Comparison of ENCODE assay signal across 9 cellular contexts in genomic region chr17:2084129-2084765, GRCh38. TPM values are rescaled to one million over a fixed set of nuclear protein-coding genes. Genes with fewer than 3 reads are reported as not detected.
A peak's percentile ranks its signal among the peaks of the same experiment; 100 is the strongest.
DNase-seq lines count a peak whose midpoint lies in the region; ATAC-seq and TF ChIP-seq lines count a peak whose summit lies in the region.
"Had no signal": no experiment of that assay in that cellular context is flagged by ENCODE, and none has a peak within 500 bp of the region (broad histone marks: within the 10 kb centered on the region; RNA-seq: fewer than 3 reads in every experiment).

No MANE protein-coding gene starts in this region.

- ATAC-seq in HG03457 (IDR thresholded peaks at IDR 0.05; ENCODE audit: unreplicated experiment) (no peak), HG02973 (IDR thresholded peaks at IDR 0.05; ENCODE audit: unreplicated experiment) (no peak)
- no peak for ATAC-seq in activated CD4-positive, CD25-positive, alpha-beta regulatory T cell treated with anti-CD3 and anti-CD28 coated beads, Interleukin-2, amount 50 U/mL, for 24 hours

- H3K4me3 ChIP-seq in HEK293 (ENCODE audit: low read depth, low read length) (no peak overlapping the region), brain microvascular endothelial cell (ENCODE audit: low read depth, low read length) (no peak overlapping the region), testis (no peak overlapping the region), MM.1S (ENCODE audit: low read length) (no peak overlapping the region)

- POLR2A ChIA-PET in HEK293 (lab: Yijun Ruan, JAX): no interaction called here

- H3K9ac ChIP-seq in MM.1S (ENCODE audit: low read length): no peak overlapping the region

- H3K27ac ChIP-seq in HEK293 (ENCODE audit: extremely low read depth, low read depth, low read length) (no peak overlapping the region), brain microvascular endothelial cell (peak overlapping the region; percentile 80), layer of hippocampus (ENCODE audit: low read depth, low read length) (peak overlapping the region; percentile 49), testis (peak overlapping the region; percentile 35 to 82), MM.1S (ENCODE audit: low read length) (no peak overlapping the region)

- DNase-seq in brain microvascular endothelial cell (peak; percentile 54), testis (peak; percentile 46), MM.1S (no peak)
- DNase-seq: NCI-H748 treated with DMSO at 0.1 percent for 48 hours had no signal

- H3K9me3 ChIP-seq in HEK293 (ENCODE audit: control insufficient read depth, insufficient read depth, low read depth, low read length) (no peaks in the 10 kb centered on the region), testis (no peaks in the 10 kb centered on the region), MM.1S (replicated peaks; ENCODE audit: insufficient read depth, low read length) (no peaks in the 10 kb centered on the region)

- no peaks in the 10 kb centered on the region for H3K9me2 ChIP-seq in MM.1S (replicated peaks; ENCODE audit: insufficient read depth, low read length)

- intact Hi-C loops in testis (cut with DNase I; ENCODE audit: low total_unique reads): no loop called here

- no peak for TF ChIP-seq POLR2A in testis (IDR thresholded peaks at IDR 0.05)

- H3K27me3 ChIP-seq in brain microvascular endothelial cell (replicated peaks) (no peaks in the 10 kb centered on the region), layer of hippocampus (ENCODE audit: control insufficient read depth, insufficient read depth, low read length) (no peaks in the 10 kb centered on the region), testis (no peaks in the 10 kb centered on the region), MM.1S (replicated peaks; ENCODE audit: insufficient read depth, low read length) (no peaks in the 10 kb centered on the region)

- peaks cover 8% of the 10 kb centered on the region for H3F3A ChIP-seq in MM.1S (ENCODE audit: insufficient read depth, low read length)

- H3K4me1 ChIP-seq in HEK293 (ENCODE audit: control insufficient read depth, insufficient read depth, low read length): no peaks in the 10 kb centered on the region
- H3K4me1 ChIP-seq in testis: peaks cover 70% of the 10 kb centered on the region
- peaks cover 20% of the 10 kb centered on the region for H3K4me1 ChIP-seq in MM.1S (ENCODE audit: low read length)

- H2AFZ ChIP-seq in MM.1S (ENCODE audit: low read length): no peak overlapping the region

- WGBS in testis, 2 donors: 46 to 73% methylated on average over 6 to 8 of the region's 8 CpGs

- H3K36me3 ChIP-seq in HEK293 (ENCODE audit: control insufficient read depth in 2 of 2, insufficient read depth in 1 of 2, low read length in 2 of 2) (peaks cover 0 to 53% of the 10 kb centered on the region in 2 experiments; a peak in 2 of 3 replicates), brain microvascular endothelial cell (replicated peaks) (peaks cover 16% of the 10 kb centered on the region), testis (ENCODE audit: low read depth, missing control alignments) (no peaks in the 10 kb centered on the region), MM.1S (replicated peaks; ENCODE audit: insufficient read depth, low read length) (no peaks in the 10 kb centered on the region)

- H4K20me1 ChIP-seq in MM.1S (ENCODE audit: insufficient read depth, low read length): no peaks in the 10 kb centered on the region

- in situ Hi-C loops in brain microvascular endothelial cell (cut with HindIII; ENCODE audit: low pct_ligation_motif_present, low sequenced_read_pairs): loop anchor here (10.0 kb wide), 1 partner anchor 91 kb away; no protein-coding TSS in a partner anchor

- CTCF ChIA-PET in HEK293 (lab: Yijun Ruan, JAX): interaction anchor here (0.6 to 2.0 kb wide), 3 partner anchors 56 to 160 kb away, joined by 3 to 4 read pairs (median 3); no protein-coding TSS in a partner anchor

- H3K79me2 ChIP-seq in MM.1S (ENCODE audit: low read length): no peaks in the 10 kb centered on the region; the same call in 1 of the 2 replicates

- no peak overlapping the region for H3K4me2 ChIP-seq in MM.1S (ENCODE audit: low read depth, low read length)

- TF ChIP-seq CTCF in HEK293 (tag by site-specific recombination; IDR thresholded peaks at IDR 0.05) (no peak), brain microvascular endothelial cell (IDR thresholded peaks at IDR 0.05; ENCODE audit: low read depth, low read length, missing control alignments) (no peak), testis (IDR thresholded peaks at IDR 0.05) (no peak), MM.1S (IDR thresholded peaks at IDR 0.05; ENCODE audit: low read length) (no peak)

TF ChIP-seq in HEK293, 187 proteins besides CTCF, POLR2A, EP300 and RAD21:
- TF ChIP-seq SCRT1 (tag by site-specific recombination; IDR thresholded peaks at IDR 0.05; ENCODE audit: borderline replicate concordance) (no peak), SP3 (tag by site-specific recombination; IDR thresholded peaks at IDR 0.05) (no peak), ZNF354C (tag by site-specific recombination; IDR thresholded peaks at IDR 0.05; ENCODE audit: borderline replicate concordance, low read depth) (no peak), ZIC2 (tag by site-specific recombination; IDR thresholded peaks at IDR 0.05) (0 out of 2 replicates have a peak, but pooled peaks have one; percentile 8)

RNA-seq across cellular contexts. Expression of gene HIC1, which starts 29.3 kb away (rescaled TPM):
- 10 to 100 TPM; 36.1 to 38.4 TPM for total RNA-seq in testis
- 8.7 TPM for polyA plus RNA-seq in testis (ENCODE audit: insufficient read depth, low read depth, low replicate concordance)

RNA-seq across cellular contexts. Expression of gene OVCA2, which starts 42.4 kb away (rescaled TPM):
- total RNA-seq in testis: 10 to 100 TPM; 46.3 to 55.1 TPM
- polyA plus RNA-seq in testis (ENCODE audit: insufficient read depth, low read depth, low replicate concordance): 46.3 TPM

RNA-seq across cellular contexts. Expression of gene DPH1, which starts 54.3 kb away (rescaled TPM):
- 10 to 100 TPM; 91.9 to 93.3 TPM for total RNA-seq in testis
- 32.6 TPM for polyA plus RNA-seq in testis (ENCODE audit: insufficient read depth, low read depth, low replicate concordance)

RNA-seq across cellular contexts. Expression of gene RTN4RL1, which starts 59.1 kb away (rescaled TPM):
- 1 to 10 TPM; 1.7 to 1.8 TPM for total RNA-seq in testis
- 1.8 TPM for polyA plus RNA-seq in testis (ENCODE audit: insufficient read depth, low read depth, low replicate concordance)

Comparison
In these comparisons a context has a peak if more than half of its experiments do, and no peak if none do; other contexts are left out.
1. H3K27ac ChIP-seq: peak in brain microvascular endothelial cell (single experiment), layer of hippocampus (single experiment) and testis (2 of 2); none in HEK293 (single experiment) and MM.1S (single experiment).